Comparison of ENCODE assay signal across 12 cellular contexts in the genomic region with DNA sequence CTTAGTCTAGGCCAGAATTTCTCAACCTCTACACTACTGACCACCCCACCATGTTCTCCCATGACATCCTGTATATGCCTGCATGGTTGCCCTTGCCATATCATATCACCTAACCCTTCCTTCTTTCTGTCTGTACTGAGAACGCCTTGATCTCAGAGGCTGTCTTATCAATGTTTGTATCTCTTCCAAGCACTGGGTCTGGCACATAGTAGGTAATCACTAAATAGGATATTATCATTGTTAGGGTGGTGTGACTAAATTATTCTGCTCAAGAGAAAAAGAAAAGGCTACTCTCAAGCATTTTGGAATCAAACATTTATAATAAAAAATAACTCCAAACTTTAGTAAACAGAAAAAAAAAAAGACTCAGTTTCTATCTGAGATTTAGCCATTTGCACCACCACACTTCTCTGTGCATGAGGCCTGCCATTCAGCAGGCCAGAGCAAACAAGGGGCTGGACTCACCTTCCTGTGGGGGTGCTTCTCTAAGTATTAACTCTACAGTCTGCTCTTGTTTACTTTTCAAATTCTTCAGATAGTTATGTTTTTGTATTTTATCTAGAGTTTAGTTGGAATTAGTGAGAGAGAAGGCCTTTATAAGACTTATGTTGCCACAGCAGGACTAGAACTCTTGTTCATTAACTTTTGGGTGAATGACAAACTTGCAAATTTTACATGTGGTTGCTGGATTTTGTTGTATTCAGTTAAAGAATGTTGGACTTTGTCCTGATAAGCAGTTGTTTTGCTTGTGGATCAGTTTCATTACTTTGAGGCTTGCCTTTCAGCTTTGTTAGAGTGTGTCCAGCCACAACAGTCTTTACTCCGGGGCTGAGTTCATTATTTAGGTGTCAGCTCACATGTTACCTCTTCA. TPM values are rescaled to one million over a fixed set of nuclear protein-coding genes. Genes with fewer than 3 reads are reported as not detected.
DNase-seq lines count a peak whose midpoint lies in the region; ATAC-seq, FAIRE-seq and TF ChIP-seq lines count a peak whose summit lies in the region.
"Had no signal": no experiment of that assay in that cellular context is flagged by ENCODE, and none has a peak within 500 bp of the region (broad histone marks: within the 10 kb centered on the region; RNA-seq: fewer than 3 reads in every experiment).

No MANE protein-coding gene starts in this region.

- H3K27me3 Mint-ChIP-seq in activated B cell treated with CpG ODN at 0.5 μM for 24 hours, result no peaks in the 10 kb centered on the region

- H3K27me3 ChIP-seq in spleen (replicated peaks in 1 of 7) (no peaks in the 10 kb centered on the region), suprapubic skin (no peaks in the 10 kb centered on the region), HAP-1 (ENCODE audit: low read depth) (no peaks in the 10 kb centered on the region)
- H3K27me3 ChIP-seq: cardiac muscle cell, foreskin keratinocyte had no signal

- 82 to 89% (median 84%) methylated on average over 2 of the region's 2 CpGs for WGBS in spleen, 5 donors
- 82% methylated on average over 2 of the region's 2 CpGs for WGBS in suprapubic skin

- H3K27ac Mint-ChIP-seq in activated B cell treated with CpG ODN at 0.5 μM for 24 hours, result peak overlapping the region; percentile 78

- H3K9me3 ChIP-seq in kidney (ENCODE audit: control insufficient read depth in 1 of 2, low read length in 2 of 2) (no peaks in the 10 kb centered on the region), spleen (no peaks in the 10 kb centered on the region), suprapubic skin (no peaks in the 10 kb centered on the region), HAP-1 (no peaks in the 10 kb centered on the region)

- POLR2A ChIA-PET in activated B cell treated with CpG ODN at 0.5 μM for 24 hours (lab: Charles Lee), result interaction anchor here (2.4 kb wide), 3 partner anchors 156 to 195 kb away, joined by 6 to 16 read pairs (median 15); a partner anchor contains a TSS

- ATAC-seq in GM18909 (IDR thresholded peaks at IDR 0.05; ENCODE audit: poor library complexity, unreplicated experiment) (peak; percentile 16), activated B cell treated with CpG ODN at 0.5 μM for 24 hours (ENCODE audit: low read depth) (no peak), GM21529 (IDR thresholded peaks at IDR 0.05; ENCODE audit: unreplicated experiment) (no peak), HG03025 (IDR thresholded peaks at IDR 0.05; ENCODE audit: low FRiP score, unreplicated experiment) (no peak)
- ATAC-seq: foreskin keratinocyte had no signal

- CTCF ChIA-PET in activated B cell treated with CpG ODN at 0.5 μM for 24 hours (lab: Charles Lee), result no interaction called here

- H3K27ac ChIP-seq in kidney (ENCODE audit: low read depth in 2 of 2, low read length in 2 of 2) (peak overlapping the region; percentile 74 to 77), spleen (peak overlapping the region in 7 of 8 donors; percentile 39 to 69 (median 56)), suprapubic skin (no peak overlapping the region)
- H3K27ac ChIP-seq: cardiac muscle cell, foreskin keratinocyte, SK-N-MC had no signal

- TF ChIP-seq POLR2A in spleen (IDR thresholded peaks at IDR 0.05), result no peak
- TF ChIP-seq POLR2A in suprapubic skin (IDR thresholded peaks at IDR 0.05), result no peak

- in situ Hi-C loops in HAP-1 (cut with MboI; ENCODE audit: low sequenced_read_pairs), result loop anchor here (25.0 kb wide), 1 partner anchor 171 kb away; a partner anchor contains a TSS

- H3K9ac ChIP-seq in kidney (ENCODE audit: low read length in 2 of 2), result peak overlapping the region in 1 of 2 donors; percentile 8

- peaks cover 34% of the 10 kb centered on the region for H3K4me1 Mint-ChIP-seq in activated B cell treated with CpG ODN at 0.5 μM for 24 hours

- peak; percentile 64 for FAIRE-seq in kidney (lab: Jason Lieb, UNC)

- no peak for DNase-seq in activated B cell treated with CpG ODN at 0.5 μM for 24 hours
- DNase-seq in kidney, result no peak
- DNase-seq in spleen, result no peak
- DNase-seq in suprapubic skin (ENCODE audit: low spot score in 2 of 2), result no peak
- DNase-seq in HAP-1 (ENCODE audit: low spot score in 2 of 2), result no peak
- DNase-seq: DMS 273 treated with DMSO at 0.1 percent for 48 hours, foreskin keratinocyte had no signal

- intact Hi-C loops in activated B cell treated with CpG ODN at 0.5 μM for 24 hours (cut with micrococcal nuclease) (no loop called here), kidney (cut with DNase I) (no loop called here), spleen (cut with DNase I; ENCODE audit: low total_unique reads) (loop anchor here (10.0 kb wide), 1 partner anchor 153 kb away; a partner anchor contains a TSS)

- peak overlapping the region in 1 of 2 donors; percentile 0 for H3K4me3 ChIP-seq in kidney (ENCODE audit: low read length in 2 of 2)
- H3K4me3 ChIP-seq in spleen, result no peak overlapping the region
- no peak overlapping the region for H3K4me3 ChIP-seq in suprapubic skin
- no peak overlapping the region for H3K4me3 ChIP-seq in HAP-1
- H3K4me3 ChIP-seq: cardiac muscle cell, SK-N-MC had no signal

- H3K36me3 ChIP-seq in kidney (ENCODE audit: control insufficient read depth in 1 of 2, insufficient read depth in 2 of 2, low read length in 2 of 2) (peaks cover 4 to 5% of the 10 kb centered on the region in 2 donors), spleen (peaks cover 2 to 45% (median 8%) of the 10 kb centered on the region in 6 donors), suprapubic skin (peaks cover 24% of the 10 kb centered on the region), HAP-1 (replicated peaks) (peaks cover 24% of the 10 kb centered on the region)
- H3K36me3 ChIP-seq: cardiac muscle cell had no signal

- H3K4me1 ChIP-seq in kidney (ENCODE audit: control insufficient read depth in 1 of 2, insufficient read depth in 1 of 2, low read depth in 1 of 2, low read length in 2 of 2), result peaks cover 13 to 48% of the 10 kb centered on the region in 2 donors
- peaks cover 21 to 87% (median 46%) of the 10 kb centered on the region in 6 donors for H3K4me1 ChIP-seq in spleen
- peaks cover 16% of the 10 kb centered on the region for H3K4me1 ChIP-seq in suprapubic skin
- H3K4me1 ChIP-seq in HAP-1, result peaks cover 32% of the 10 kb centered on the region

- H3K9me3 Mint-ChIP-seq in activated B cell treated with CpG ODN at 0.5 μM for 24 hours, result no peaks in the 10 kb centered on the region

- H3K4me3 Mint-ChIP-seq in activated B cell treated with CpG ODN at 0.5 μM for 24 hours, result no peak overlapping the region

- TF ChIP-seq CTCF in activated B cell treated with CpG ODN at 0.5 μM for 24 hours (IDR thresholded peaks at IDR 0.05) (no peak), kidney (IDR thresholded peaks at IDR 0.05; ENCODE audit: borderline replicate concordance, extremely low read depth, insufficient read depth) (no peak), spleen (IDR thresholded peaks at IDR 0.05 in 8 of 11, conservative IDR thresholded peaks at IDR 0.05 in 3 of 11) (no peak), suprapubic skin (IDR thresholded peaks at IDR 0.05) (no peak)

- no peak for TF ChIP-seq EP300 in suprapubic skin (IDR thresholded peaks at IDR 0.05)

- H3K36me3 Mint-ChIP-seq in activated B cell treated with CpG ODN at 0.5 μM for 24 hours (ENCODE audit: low read depth), result peaks cover 43% of the 10 kb centered on the region

RNA-seq across cellular contexts. Expression of a gene that starts 5.4 kb away (rescaled TPM):
- 6.1 and 9.6 TPM in 2 replicates for total RNA-seq in activated B cell treated with CpG ODN at 0.5 μM for 24 hours
- 7.6 TPM for total RNA-seq in kidney
- polyA plus RNA-seq in kidney (ENCODE audit: insufficient read depth, low read depth, low replicate concordance), result 2.1 TPM
- total RNA-seq in spleen, result 10 to 100 TPM in 1 of 7 donors, 1 to 10 TPM in 6; 3.6 to 12.9 (median 5.1) TPM
- polyA plus RNA-seq in spleen, result 1 to 10 TPM; 1.2 to 1.5 (median 1.3) TPM
- total RNA-seq in suprapubic skin, result 1 to 10 TPM in 1 of 4 donors, under 1 TPM in 2, not detected in 1; 0.49 to 2.4 (median 0.94) TPM
